Comparison of ENCODE assay signal across 17 cellular contexts in the genomic region with DNA sequence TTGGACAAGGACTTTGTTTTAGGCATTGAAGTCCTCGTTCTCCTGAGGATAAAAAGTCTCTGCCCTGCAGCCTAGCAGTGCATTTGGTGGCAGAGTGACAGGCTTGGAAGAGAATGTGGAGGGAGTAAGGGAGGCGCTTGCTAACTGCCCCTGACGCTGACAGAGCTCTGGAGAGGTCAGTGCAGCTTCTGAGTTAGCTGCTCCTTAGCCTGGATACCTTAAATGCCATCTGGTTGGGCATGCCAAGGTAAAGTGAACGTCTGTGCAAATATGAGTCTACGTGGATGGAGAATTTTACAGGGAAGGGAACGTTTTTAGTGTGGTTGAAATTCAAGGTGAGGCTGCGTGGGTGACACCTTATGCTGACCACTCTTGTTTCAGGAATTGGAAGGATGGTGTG. TPM values are rescaled to one million over a fixed set of nuclear protein-coding genes. Genes with fewer than 3 reads are reported as not detected.
DNase-seq lines count a peak whose midpoint lies in the region; ATAC-seq and TF ChIP-seq lines count a peak whose summit lies in the region.
"Had no signal": no experiment of that assay in that cellular context is flagged by ENCODE, and none has a peak within 500 bp of the region (broad histone marks: within the 10 kb centered on the region; RNA-seq: fewer than 3 reads in every experiment).

No MANE protein-coding gene starts in this region.

- TF ChIP-seq CTCF in HEK293 (tag by site-specific recombination; IDR thresholded peaks at IDR 0.05) = no peak
- no peak for TF ChIP-seq CTCF in VCaP (conservative IDR thresholded peaks at IDR 0.05)
- no peak for TF ChIP-seq CTCF in left ventricle myocardium inferior (IDR thresholded peaks at IDR 0.05; ENCODE audit: borderline replicate concordance)

- H3K27me3 ChIP-seq in left ventricle myocardium inferior (ENCODE audit: low read depth) = no peaks in the 10 kb centered on the region
- H3K27me3 ChIP-seq in skeletal muscle tissue (ENCODE audit: control insufficient read depth in 3 of 3, insufficient read depth in 3 of 3, low read length in 3 of 3) = no peaks in the 10 kb centered on the region
- H3K27me3 ChIP-seq: ascending aorta had no signal

- no peak overlapping the region for H3K27ac ChIP-seq in HEK293 (ENCODE audit: extremely low read depth, low read depth, low read length)
- H3K27ac ChIP-seq in VCaP = peak overlapping the region; percentile 71
- peak overlapping the region; percentile 72 for H3K27ac ChIP-seq in left ventricle myocardium inferior (replicated peaks)
- H3K27ac ChIP-seq in skeletal muscle tissue (ENCODE audit: low read depth, low read length) = peak overlapping the region; percentile 1
- H3K27ac ChIP-seq: ascending aorta, PC-9 had no signal

- POLR2A ChIA-PET in HEK293 (lab: Yijun Ruan, JAX) = interaction anchor here (0.6 kb wide), 1 partner anchor 1485 kb away, joined by 3 read pairs; no protein-coding TSS in a partner anchor

- peaks cover 13% of the 10 kb centered on the region for H3K4me1 ChIP-seq in HEK293 (ENCODE audit: control insufficient read depth, insufficient read depth, low read length)
- H3K4me1 ChIP-seq in left ventricle myocardium inferior = peaks cover 96% of the 10 kb centered on the region
- peaks cover 65 to 77% (median 65%) of the 10 kb centered on the region in 3 donors for H3K4me1 ChIP-seq in skeletal muscle tissue (ENCODE audit: control insufficient read depth in 3 of 3, insufficient read depth in 3 of 3, low read length in 3 of 3)

- H3K36me3 ChIP-seq in HEK293 (ENCODE audit: control insufficient read depth in 2 of 2, insufficient read depth in 1 of 2, low read length in 2 of 2) (no peaks in the 10 kb centered on the region), left ventricle myocardium inferior (no peaks in the 10 kb centered on the region), skeletal muscle tissue (ENCODE audit: control insufficient read depth in 3 of 3, insufficient read depth in 3 of 3, low read length in 3 of 3) (no peaks in the 10 kb centered on the region)
- H3K36me3 ChIP-seq: ascending aorta had no signal

- H3K4me3 ChIP-seq in HEK293 (ENCODE audit: low read depth, low read length) (no peak overlapping the region), left ventricle myocardium inferior (no peak overlapping the region), skeletal muscle tissue (ENCODE audit: low read length in 3 of 3) (no peak overlapping the region)
- H3K4me3 ChIP-seq: ascending aorta, PC-9 had no signal

- intact Hi-C loops in left ventricle myocardium inferior (cut with micrococcal nuclease) = no loop called here

- H3K9me3 ChIP-seq in HEK293 (ENCODE audit: control insufficient read depth, insufficient read depth, low read depth, low read length) (no peaks in the 10 kb centered on the region), left ventricle myocardium inferior (replicated peaks) (no peaks in the 10 kb centered on the region), skeletal muscle tissue (ENCODE audit: control insufficient read depth in 3 of 3, low read length in 3 of 3) (no peaks in the 10 kb centered on the region)
- H3K9me3 ChIP-seq: ascending aorta had no signal

- no peak overlapping the region for H3K9ac ChIP-seq in skeletal muscle tissue (ENCODE audit: low read depth in 1 of 3, low read length in 3 of 3)

- DNase-seq in left ventricle myocardium inferior (no peak), HuH-7.5 (ENCODE audit: low spot score) (no peak), NCI-H345 treated with DMSO at 0.1 percent for 48 hours (lab: John Stamatoyannopoulos, UW; ENCODE audit: unreplicated experiment) (no peak)
- DNase-seq: activated CD4-positive, alpha-beta T cell treated with anti-CD3 and anti-CD28 coated beads, Interleukin-2, amount 10 ng/mL, durations not matched to agents 7 days and 5 days; activated naive CD4-positive, alpha-beta T cell; dermis blood vessel endothelial cell; NCI-H2081 treated with DMSO at 0.1 percent for 48 hours; NCI-H510A treated with DMSO at 0.1 percent for 48 hours; PC-9; stimulated activated naive CD8-positive, alpha-beta T cell treated with anti-CD3 and anti-CD28 coated beads, Interleukin-15, amount 100 ng/mL, for 72 hours had no signal

- no peak for ATAC-seq in GM19467 (IDR thresholded peaks at IDR 0.05; ENCODE audit: unreplicated experiment)
- ATAC-seq: HepG2; natural killer cell treated with Interleukin-12 subunit alpha and Interleukin-12 subunit beta and Interleukin-15 and Interleukin-18, amount 100 ng/mL, for 72 hours; stimulated activated naive CD8-positive, alpha-beta T cell treated with anti-CD3 and anti-CD28 coated beads, Interleukin-15, amount 100 ng/mL, for 72 hours had no signal

- CTCF ChIA-PET in HEK293 (lab: Yijun Ruan, JAX) = no interaction called here

TF ChIP-seq in HEK293, 187 proteins besides CTCF, POLR2A, EP300 and RAD21:
- TF ChIP-seq, protein P1, sequence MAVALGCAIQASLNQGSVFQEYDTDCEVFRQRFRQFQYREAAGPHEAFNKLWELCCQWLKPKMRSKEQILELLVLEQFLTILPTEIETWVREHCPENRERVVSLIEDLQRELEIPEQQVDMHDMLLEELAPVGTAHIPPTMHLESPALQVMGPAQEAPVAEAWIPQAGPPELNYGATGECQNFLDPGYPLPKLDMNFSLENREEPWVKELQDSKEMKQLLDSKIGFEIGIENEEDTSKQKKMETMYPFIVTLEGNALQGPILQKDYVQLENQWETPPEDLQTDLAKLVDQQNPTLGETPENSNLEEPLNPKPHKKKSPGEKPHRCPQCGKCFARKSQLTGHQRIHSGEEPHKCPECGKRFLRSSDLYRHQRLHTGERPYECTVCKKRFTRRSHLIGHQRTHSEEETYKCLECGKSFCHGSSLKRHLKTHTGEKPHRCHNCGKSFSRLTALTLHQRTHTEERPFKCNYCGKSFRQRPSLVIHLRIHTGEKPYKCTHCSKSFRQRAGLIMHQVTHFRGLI (tag by site-specific recombination; IDR thresholded peaks at IDR 0.05) = peak; percentile 79
- 0 out of 2 replicates have a peak, but pooled peaks have one; percentile 43 for TF ChIP-seq WT1 (tag by site-specific recombination; IDR thresholded peaks at IDR 0.05)
- TF ChIP-seq ZNF501 (tag by site-specific recombination; IDR thresholded peaks at IDR 0.05) = no peak

RNA-seq across cellular contexts. Expression of a gene that starts 44.4 kb away (rescaled TPM):
- total RNA-seq in left ventricle myocardium inferior (55.5 TPM), skeletal muscle tissue (83.5 TPM)
